ENCODE assay signal across 11 cellular contexts in the genomic region with DNA sequence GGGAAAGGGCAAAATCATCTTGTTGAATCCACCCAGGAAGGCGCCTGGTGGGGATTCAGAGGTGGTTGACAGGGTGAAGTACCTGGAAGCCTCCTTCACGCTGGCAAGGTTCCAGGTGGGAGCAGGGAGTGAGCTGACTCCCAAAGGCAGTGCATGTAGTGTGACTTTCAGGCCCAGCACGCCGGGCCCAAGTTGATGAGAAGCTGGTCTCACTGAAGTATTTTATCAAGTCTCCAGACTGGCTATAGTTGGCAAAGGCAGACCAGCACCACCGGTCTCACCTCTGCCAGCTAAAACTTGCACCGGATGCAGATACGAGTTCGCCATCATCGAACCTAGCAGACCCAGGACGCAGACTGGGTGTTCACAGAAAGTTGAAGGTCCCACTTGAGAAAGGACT. TPM values are rescaled to one million over a fixed set of nuclear protein-coding genes. Genes with fewer than 3 reads are reported as not detected.
DNase-seq lines count a peak whose midpoint lies in the region; ATAC-seq and TF ChIP-seq lines count a peak whose summit lies in the region.
"Had no signal": no experiment of that assay in that cellular context is flagged by ENCODE, and none has a peak within 500 bp of the region (broad histone marks: within the 10 kb centered on the region; RNA-seq: fewer than 3 reads in every experiment).

No MANE protein-coding gene starts in this region.

- H3K9me3 ChIP-seq in T-helper 17 cell (ENCODE audit: control insufficient read depth, low read length, poor library complexity, severe bottlenecking), result no peaks in the 10 kb centered on the region
- H3K9me3 ChIP-seq: SJSA1, suprapubic skin had no signal

- in situ Hi-C loops in KBM-7 (cut with MboI; ENCODE audit: low pct_unique_long_range_greater_than_20kb, low sequenced_read_pairs) (no loop called here), brain microvascular endothelial cell (cut with HindIII; ENCODE audit: low pct_ligation_motif_present, low sequenced_read_pairs) (no loop called here)

- H3K36me3 Mint-ChIP-seq in T-helper 2 cell treated with Interferon-gamma antibody and Interleukin-4, amounts not matched to agents 5 μg/mL and 100 μg/mL, for 36 hours (ENCODE audit: low read depth), result peaks cover 52% of the 10 kb centered on the region
- H3K36me3 Mint-ChIP-seq in T-helper 17 cell (ENCODE audit: low read depth) (peaks cover 8% of the 10 kb centered on the region), nephron (ENCODE audit: low read depth) (peaks cover 59% of the 10 kb centered on the region)

- H3K27ac Mint-ChIP-seq in T-helper 2 cell treated with Interferon-gamma antibody and Interleukin-4, amounts not matched to agents 5 μg/mL and 100 μg/mL, for 36 hours, result peak overlapping the region; percentile 17
- peak overlapping the region; percentile 24 for H3K27ac Mint-ChIP-seq in T-helper 17 cell
- H3K27ac Mint-ChIP-seq in nephron, result peak overlapping the region in 2 of 3 experiments; percentile 37 to 43

- ATAC-seq in T-helper 17 cell, result no peak

- H3K27me3 Mint-ChIP-seq in T-helper 2 cell treated with Interferon-gamma antibody and Interleukin-4, amounts not matched to agents 5 μg/mL and 100 μg/mL, for 36 hours (ENCODE audit: low read depth), result no peaks in the 10 kb centered on the region
- no peaks in the 10 kb centered on the region for H3K27me3 Mint-ChIP-seq in T-helper 17 cell
- no peaks in the 10 kb centered on the region for H3K27me3 Mint-ChIP-seq in nephron (ENCODE audit: low read depth)
- H3K27me3 Mint-ChIP-seq: naive B cell had no signal

- no peak for DNase-seq in T-helper 2 cell treated with Interferon-gamma antibody and Interleukin-4, amounts not matched to agents 5 μg/mL and 100 μg/mL, for 36 hours (ENCODE audit: low spot score)
- DNase-seq in T-helper 2 cell (no peak), T-helper 17 cell (no peak), KBM-7 (no peak), brain microvascular endothelial cell (no peak)
- DNase-seq: activated CD4-positive, alpha-beta T cell treated with anti-CD3 and anti-CD28 coated beads, Interleukin-2, amount 50 U/mL, for 4 hours; naive B cell; stimulated activated CD4-positive, alpha-beta T cell treated with anti-CD3 and anti-CD28 coated beads, Interleukin-2, amount 100 ng/mL, for 24 hours had no signal

- H3K4me1 Mint-ChIP-seq in T-helper 2 cell treated with Interferon-gamma antibody and Interleukin-4, amounts not matched to agents 5 μg/mL and 100 μg/mL, for 36 hours (ENCODE audit: low read depth), result peaks cover 2% of the 10 kb centered on the region
- peaks cover 17% of the 10 kb centered on the region for H3K4me1 Mint-ChIP-seq in T-helper 17 cell
- H3K4me1 Mint-ChIP-seq in nephron, result no peaks in the 10 kb centered on the region

- no peaks in the 10 kb centered on the region for H3K9me3 Mint-ChIP-seq in T-helper 2 cell treated with Interferon-gamma antibody and Interleukin-4, amounts not matched to agents 5 μg/mL and 100 μg/mL, for 36 hours
- H3K9me3 Mint-ChIP-seq in nephron, result no peaks in the 10 kb centered on the region
- H3K9me3 Mint-ChIP-seq: naive B cell had no signal

- no peak overlapping the region for H3K4me3 ChIP-seq in brain microvascular endothelial cell (ENCODE audit: low read depth, low read length)
- H3K4me3 ChIP-seq: SJSA1, suprapubic skin had no signal

- TF ChIP-seq CTCF in nephron (IDR thresholded peaks at IDR 0.05; ENCODE audit: unreplicated experiment in 3 of 3) (no peak), brain microvascular endothelial cell (IDR thresholded peaks at IDR 0.05; ENCODE audit: low read depth, low read length, missing control alignments) (no peak)

- H3K27me3 ChIP-seq in brain microvascular endothelial cell (replicated peaks), result no peaks in the 10 kb centered on the region
- H3K27me3 ChIP-seq: SJSA1, suprapubic skin had no signal

- H3K36me3 ChIP-seq in brain microvascular endothelial cell (replicated peaks), result peaks cover 56% of the 10 kb centered on the region

- no peak overlapping the region for H3K4me3 Mint-ChIP-seq in T-helper 2 cell treated with Interferon-gamma antibody and Interleukin-4, amounts not matched to agents 5 μg/mL and 100 μg/mL, for 36 hours
- no peak overlapping the region for H3K4me3 Mint-ChIP-seq in T-helper 17 cell
- H3K4me3 Mint-ChIP-seq in nephron, result no peak overlapping the region
- H3K4me3 Mint-ChIP-seq: naive B cell had no signal

- H3K27ac ChIP-seq in brain microvascular endothelial cell, result no peak overlapping the region
- H3K27ac ChIP-seq: SJSA1, suprapubic skin had no signal

RNA-seq across cellular contexts. Expression of a gene that starts 16.5 kb away (rescaled TPM):
- total RNA-seq in T-helper 17 cell, result 100 to 1,000 TPM; 114 to 123 TPM

RNA-seq across cellular contexts. Expression of a gene that starts 17.1 kb away (rescaled TPM):
- total RNA-seq in T-helper 17 cell, result 10 to 100 TPM; 16.3 to 23.2 TPM

RNA-seq across cellular contexts. Expression of a gene that starts 26.1 kb away (rescaled TPM):
- 1 to 10 TPM; 5.6 to 6.6 TPM for total RNA-seq in T-helper 17 cell

RNA-seq across cellular contexts. Expression of a gene that starts 29.3 kb away (rescaled TPM):
- 100 to 1,000 TPM in 1 of 2 donors, 10 to 100 TPM in 1; 97.4 to 106 TPM for total RNA-seq in T-helper 17 cell

RNA-seq across cellular contexts. Expression of a gene that starts 43.5 kb away (rescaled TPM):
- total RNA-seq in T-helper 17 cell, result 10 to 100 TPM; 11.2 to 13.9 TPM
